ENCODE assay signal across 21 cellular contexts in genomic region chr9:108109927-108110326, GRCh38.
DNase-seq lines count a peak whose midpoint lies in the region; ATAC-seq and TF ChIP-seq lines count a peak whose summit lies in the region.
"Had no signal": no experiment of that assay in that cellular context is flagged by ENCODE, and none has a peak within 500 bp of the region (broad histone marks: within the 10 kb centered on the region; RNA-seq: fewer than 3 reads in every experiment).

No MANE protein-coding gene starts in this region.

- intact Hi-C loops in IMR-90 (cut with micrococcal nuclease), result loop anchor here (5.0 kb wide), 1 partner anchor 473 kb away; no protein-coding TSS in a partner anchor
- intact Hi-C loops in left colon (cut with DNase I, micrococcal nuclease), result no loop called here
- intact Hi-C loops in activated CD4-positive, alpha-beta T cell treated with anti-CD3 and anti-CD28 coated beads, Interleukin-2, amount 10 ng/mL, durations not matched to agents 24 days and 14 days (cut with micrococcal nuclease), result no loop called here

- no peak overlapping the region for H3K27ac Mint-ChIP-seq in activated CD4-positive, alpha-beta T cell treated with anti-CD3 and anti-CD28 coated beads, Interleukin-2, amount 10 ng/mL, durations not matched to agents 24 days and 14 days
- H3K27ac Mint-ChIP-seq: CD14-positive monocyte; CD4-positive, alpha-beta T cell had no signal

- H4K5ac ChIP-seq in IMR-90 (ENCODE audit: low read depth, low read length), result no peak overlapping the region

- no peaks in the 10 kb centered on the region for H3K36me3 Mint-ChIP-seq in activated CD4-positive, alpha-beta T cell treated with anti-CD3 and anti-CD28 coated beads, Interleukin-2, amount 10 ng/mL, durations not matched to agents 24 days and 14 days (ENCODE audit: low read depth)
- H3K36me3 Mint-ChIP-seq: CD14-positive monocyte had no signal

- no peak overlapping the region for H3K23ac ChIP-seq in IMR-90 (ENCODE audit: low read depth, low read length)

- H4K8ac ChIP-seq in IMR-90 (ENCODE audit: low read depth in 2 of 2, low read length in 2 of 2), result no peak overlapping the region

- CTCF ChIA-PET in IMR-90 (lab: Yijun Ruan, JAX), result no interaction called here

- no peak overlapping the region for H3K18ac ChIP-seq in IMR-90 (ENCODE audit: low read depth, low read length)

- no peak overlapping the region; the same call in 2 of the 3 replicates for H2BK15ac ChIP-seq in IMR-90 (ENCODE audit: low read depth, low read length)

- H2AK9ac ChIP-seq in IMR-90 (replicated peaks; ENCODE audit: low read depth, low read length, poor library complexity), result no peak overlapping the region

- ATAC-seq in IMR-90 (ENCODE audit: low read depth) (no peak), left colon (peak; percentile 17)
- ATAC-seq: A549 had no signal

- H3K9me3 ChIP-seq in IMR-90 (ENCODE audit: control insufficient read depth, insufficient read depth, low read length), result no peaks in the 10 kb centered on the region
- H3K9me3 ChIP-seq: A549; BE2C; BLaER1 treated with 17β-estradiol and CSF1 and Interleukin-3, amounts not matched to agents 10 nM and 100 nM had no signal

- no peaks in the 10 kb centered on the region for H3K9me3 Mint-ChIP-seq in activated CD4-positive, alpha-beta T cell treated with anti-CD3 and anti-CD28 coated beads, Interleukin-2, amount 10 ng/mL, durations not matched to agents 24 days and 14 days
- H3K9me3 Mint-ChIP-seq: CD4-positive, alpha-beta T cell had no signal

- H3K27ac ChIP-seq in IMR-90 (ENCODE audit: insufficient read depth, low read length), result no peak overlapping the region
- H3K27ac ChIP-seq: A549; BLaER1 treated with 17β-estradiol and CSF1 and Interleukin-3, amounts not matched to agents 10 nM and 100 nM had no signal

- no peak overlapping the region for H3K4ac ChIP-seq in IMR-90 (ENCODE audit: low read depth, low read length)

- no peaks in the 10 kb centered on the region for H3K79me1 ChIP-seq in IMR-90 (ENCODE audit: low read depth in 1 of 2, low read length in 2 of 2)

- no peak overlapping the region for H2BK5ac ChIP-seq in IMR-90 (ENCODE audit: low read depth, low read length, poor library complexity, severe bottlenecking)

- no peak overlapping the region for H3K56ac ChIP-seq in IMR-90 (ENCODE audit: extremely low read depth, insufficient read depth, low read length)

- DNase-seq in IMR-90 (no peak), foreskin melanocyte (peak; percentile 8), left colon (no peak), midbrain (lab: John Stamatoyannopoulos, UW) (no peak)
- no peak for DNase-seq in activated CD4-positive, alpha-beta T cell treated with anti-CD3 and anti-CD28 coated beads, Interleukin-2, amount 10 ng/mL, durations not matched to agents 24 days and 14 days
- DNase-seq in stimulated activated CD4-positive, alpha-beta T cell treated with anti-CD3 and anti-CD28 coated beads, Interleukin-4, amount 100 ng/mL, for 4 hours, result no peak
- DNase-seq: 8988T; ACHN; AML-193; BE2C; Calu3; CD4-positive, alpha-beta T cell; COR-L47; DMS53; DMS79 treated with DMSO at 0.1 percent for 48 hours; GF-D8; H7; HCEC 1CT had no signal

- H2AK5ac ChIP-seq in IMR-90 (ENCODE audit: low read depth, low read length), result no peak overlapping the region

- no peak overlapping the region for H3K4me3 ChIP-seq in IMR-90 (ENCODE audit: insufficient read depth, low read depth, low read length)
- H3K4me3 ChIP-seq: A549; BLaER1 treated with 17β-estradiol and CSF1 and Interleukin-3, amounts not matched to agents 10 nM and 100 nM had no signal

- no peak for TF ChIP-seq CTCF in IMR-90 (conservative IDR thresholded peaks at IDR 0.05; ENCODE audit: low read depth, low read length)

- H3K27me3 ChIP-seq in IMR-90 (ENCODE audit: control insufficient read depth, insufficient read depth, low read length), result no peaks in the 10 kb centered on the region; the same call in 1 of the 2 replicates
- H3K27me3 ChIP-seq: BE2C; BLaER1 treated with 17β-estradiol and CSF1 and Interleukin-3, amounts not matched to agents 10 nM and 100 nM had no signal

- H3K36me3 ChIP-seq in IMR-90 (ENCODE audit: control insufficient read depth, insufficient read depth, low read length), result no peaks in the 10 kb centered on the region
- H3K36me3 ChIP-seq: BE2C; BLaER1 treated with 17β-estradiol and CSF1 and Interleukin-3, amounts not matched to agents 10 nM and 100 nM had no signal

- no peak overlapping the region for H3K4me3 Mint-ChIP-seq in activated CD4-positive, alpha-beta T cell treated with anti-CD3 and anti-CD28 coated beads, Interleukin-2, amount 10 ng/mL, durations not matched to agents 24 days and 14 days
- H3K4me3 Mint-ChIP-seq: CD14-positive monocyte; CD4-positive, alpha-beta T cell had no signal

- H3K9ac ChIP-seq in IMR-90 (ENCODE audit: low read depth, low read length), result no peak overlapping the region
- H3K9ac ChIP-seq: BLaER1 treated with 17β-estradiol and CSF1 and Interleukin-3, amounts not matched to agents 10 nM and 100 nM had no signal

- H3K9me1 ChIP-seq in IMR-90 (ENCODE audit: insufficient read depth, low read length), result no peaks in the 10 kb centered on the region

- dilution Hi-C loops in IMR-90 (cut with HindIII; ENCODE audit: low sequenced_read_pairs, unreplicated experiment), result no loop called here

- H4K20me1 ChIP-seq in IMR-90 (ENCODE audit: insufficient read depth, low read length), result no peaks in the 10 kb centered on the region
- H4K20me1 ChIP-seq: BLaER1 treated with 17β-estradiol and CSF1 and Interleukin-3, amounts not matched to agents 10 nM and 100 nM had no signal

- no peak overlapping the region for H3K4me2 ChIP-seq in IMR-90 (ENCODE audit: low read depth, low read length)
- H3K4me2 ChIP-seq: BLaER1 treated with 17β-estradiol and CSF1 and Interleukin-3, amounts not matched to agents 10 nM and 100 nM had no signal

- no CpG with 5 or more reads among the region's 1 CpG for WGBS in IMR-90 (ENCODE audit: extremely low coverage in 2 of 2, insufficient read length in 1 of 2), 2 experiments

- H3K4me1 ChIP-seq in IMR-90 (ENCODE audit: control insufficient read depth, insufficient read depth, low read length), result peaks cover 8% of the 10 kb centered on the region; the same call in 1 of the 2 replicates

- no TSS peak for BruUV-seq in IMR-90 (replicated peaks; lab: Mats Ljungman, UMichigan)

- POLR2A ChIA-PET in IMR-90 (lab: Charles Lee; ENCODE audit: unreplicated experiment), result no interaction called here

- no peak overlapping the region for H2BK120ac ChIP-seq in IMR-90 (ENCODE audit: low read depth, low read length)

- TF ChIP-seq RAD21 in IMR-90 (IDR thresholded peaks at IDR 0.05; ENCODE audit: low read length), result no peak

- no peaks in the 10 kb centered on the region for H3K4me1 Mint-ChIP-seq in activated CD4-positive, alpha-beta T cell treated with anti-CD3 and anti-CD28 coated beads, Interleukin-2, amount 10 ng/mL, durations not matched to agents 24 days and 14 days

- no peak overlapping the region for H2AFZ ChIP-seq in IMR-90 (replicated peaks; ENCODE audit: low read length, poor library complexity)

- H3K27me3 Mint-ChIP-seq in activated CD4-positive, alpha-beta T cell treated with anti-CD3 and anti-CD28 coated beads, Interleukin-2, amount 10 ng/mL, durations not matched to agents 24 days and 14 days, result no peaks in the 10 kb centered on the region
- H3K27me3 Mint-ChIP-seq: CD4-positive, alpha-beta T cell had no signal

- in situ Hi-C loops in IMR-90 (cut with MboI; ENCODE audit: low sequenced_read_pairs), result no loop called here

- H2BK20ac ChIP-seq in IMR-90 (ENCODE audit: low read depth, low read length), result peak overlapping the region; percentile 22; the same call in 1 of the 2 replicates

- no peak overlapping the region for H4K91ac ChIP-seq in IMR-90 (ENCODE audit: insufficient read depth, low read depth, low read length)

- no peak overlapping the region for H3K14ac ChIP-seq in IMR-90 (replicated peaks; ENCODE audit: low read depth, low read length)

- TF ChIP-seq POLR2A in IMR-90 (IDR thresholded peaks at IDR 0.05; ENCODE audit: low read depth, low read length), result no peak

TF ChIP-seq in IMR-90, 13 proteins besides CTCF, POLR2A, EP300 and RAD21:
- TF ChIP-seq NFE2L2 (IDR thresholded peaks at IDR 0.05; ENCODE audit: low read depth, low read length) (no peak), MAFK (IDR thresholded peaks at IDR 0.05; ENCODE audit: low read depth, low read length) (no peak), SMC3 (IDR thresholded peaks at IDR 0.05; ENCODE audit: low read depth, low read length) (no peak), RCOR1 (IDR thresholded peaks at IDR 0.05; ENCODE audit: insufficient replicate concordance, low read length) (no peak)
TF ChIP-seq in IMR-90: peak in this region for 0.
